ENCODE assay signal across 3 cellular contexts in the genomic region with DNA sequence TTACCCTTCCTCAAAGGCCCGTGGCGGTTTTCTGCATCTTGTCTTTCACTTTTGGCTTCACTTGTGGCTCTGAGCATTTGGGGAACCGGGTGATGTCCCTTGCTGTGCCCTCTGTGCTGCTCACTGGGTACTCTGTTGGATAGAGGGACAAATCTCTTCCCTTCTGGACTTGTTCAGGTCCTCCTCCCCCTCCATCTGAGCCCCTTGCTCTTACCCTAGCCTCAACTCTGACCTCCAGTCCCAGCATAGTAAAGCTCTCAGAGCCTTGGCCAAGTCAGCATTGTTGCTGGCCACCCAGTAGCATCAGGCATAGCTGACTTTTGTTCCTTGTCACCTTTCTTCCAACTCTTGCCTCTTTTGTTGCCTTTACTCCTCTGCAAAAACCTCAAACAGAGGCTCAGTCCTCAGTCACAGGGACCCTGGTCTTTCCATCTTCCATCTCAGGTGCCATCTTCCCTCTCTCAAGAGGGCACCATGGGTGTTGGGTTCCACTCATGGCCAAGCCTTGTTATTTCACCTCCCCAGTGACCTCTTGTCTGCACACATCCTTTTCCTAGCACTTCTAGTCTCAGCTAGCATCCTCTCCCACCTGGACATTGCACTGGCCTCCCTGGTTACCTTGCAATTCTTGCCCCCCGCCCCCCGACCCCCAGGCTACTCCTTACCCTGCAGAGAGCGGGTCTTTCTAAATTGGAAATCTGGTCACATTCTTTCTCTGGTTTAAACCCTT.
TF ChIP-seq lines count a peak whose summit lies in the region.

No MANE protein-coding gene starts in this region.

TF ChIP-seq in SK-N-SH, 30 proteins besides CTCF, POLR2A, EP300 and RAD21:
- no peak for TF ChIP-seq SMC3 (IDR thresholded peaks at IDR 0.05; ENCODE audit: low read depth, low read length)
- no peak for TF ChIP-seq GATA2 (CRISPR knock-in tag; IDR thresholded peaks at IDR 0.05)
- peak; percentile 22; the same call in 1 of the 2 replicates for TF ChIP-seq POLR2AphosphoS5 (IDR thresholded peaks at IDR 0.05; ENCODE audit: low read depth, low read length)
- 0 out of 2 replicates have a peak, but pooled peaks have one; percentile 0 for TF ChIP-seq TAF1 (IDR thresholded peaks at IDR 0.05; ENCODE audit: borderline replicate concordance, low read depth, low read length)

TF ChIP-seq in SK-N-SH treated with all-trans-retinoic acid at 6 μM for 48 hours, 23 proteins besides CTCF, POLR2A, EP300 and RAD21:
- TF ChIP-seq TOX (CRISPR knock-in tag; IDR thresholded peaks at IDR 0.05; ENCODE audit: borderline replicate concordance): no peak
- no peak for TF ChIP-seq TSHZ2 (CRISPR knock-in tag; IDR thresholded peaks at IDR 0.05)
- TF ChIP-seq ZFP3 (CRISPR knock-in tag; IDR thresholded peaks at IDR 0.05): no peak

TF ChIP-seq in K562, 482 proteins besides CTCF, POLR2A, EP300 and RAD21 (continues in another document):
- TF ChIP-seq ETV1 (tag; conservative IDR thresholded peaks at IDR 0.05; ENCODE audit: low read depth) (no peak), CBFB (CRISPR knock-in tag; IDR thresholded peaks at IDR 0.05) (no peak), KAT7 (CRISPR knock-in tag; IDR thresholded peaks at IDR 0.05; ENCODE audit: borderline replicate concordance) (0 out of 2 replicates have a peak, but pooled peaks have one; percentile 32), SRSF9 (IDR thresholded peaks at IDR 0.05; ENCODE audit: borderline replicate concordance, low read depth, low read length) (no peak), NR2C2 (CRISPR knock-in tag; IDR thresholded peaks at IDR 0.05) (no peak), NR2C2 (tag; IDR thresholded peaks at IDR 0.05) (peak; percentile 84), MTA1 (IDR thresholded peaks at IDR 0.05; ENCODE audit: borderline replicate concordance) (no peak), TRIM24 (IDR thresholded peaks at IDR 0.05) (no peak), RCOR1 (IDR thresholded peaks at IDR 0.05; ENCODE audit: borderline replicate concordance in 1 of 2, low read depth in 2 of 2, low read length in 2 of 2) (peak in 1 of 2 experiments; percentile 9; a peak in 1 of 4 replicates), SAP30 (IDR thresholded peaks at IDR 0.05; ENCODE audit: borderline replicate concordance, insufficient read depth, low read depth, low read length, poor library complexity, severe bottlenecking) (peak; percentile 13), MAX (CRISPR knock-in tag; IDR thresholded peaks at IDR 0.05) (no peak), DPF2 (IDR thresholded peaks at IDR 0.05) (peak; percentile 31; the same call in 1 of the 2 replicates), SPI1 (IDR thresholded peaks at IDR 0.05; ENCODE audit: borderline replicate concordance, low read depth, low read length) (peak; percentile 58; the same call in 1 of the 2 replicates), PRDM10 (IDR thresholded peaks at IDR 0.05; ENCODE audit: partially characterized antibody) (peak; percentile 69), SMAD3 (CRISPR knock-in tag; conservative IDR thresholded peaks at IDR 0.05) (no peak), ZMIZ1 (IDR thresholded peaks at IDR 0.05; ENCODE audit: low read depth in 2 of 2, low read length in 2 of 2) (no peak), HES1 (IDR thresholded peaks at IDR 0.05; ENCODE audit: low read depth) (no peak), NCOR1 (IDR thresholded peaks at IDR 0.05) (no peak), KAT8 (IDR thresholded peaks at IDR 0.05; ENCODE audit: low read depth) (no peak), SMARCE1 (IDR thresholded peaks at IDR 0.05) (0 out of 2 replicates have a peak, but pooled peaks have one; percentile 15), HIVEP1 (CRISPR knock-in tag; IDR thresholded peaks at IDR 0.05) (no peak), ZFP91 (CRISPR knock-in tag; IDR thresholded peaks at IDR 0.05) (no peak), TAF1 (IDR thresholded peaks at IDR 0.05; ENCODE audit: control insufficient read depth, extremely low read depth, insufficient read depth, low read length, severe bottlenecking) (peak; percentile 37), ZNF263 (CRISPR knock-in tag; IDR thresholded peaks at IDR 0.05; ENCODE audit: borderline replicate concordance) (0 out of 2 replicates have a peak, but pooled peaks have one; percentile 18), MAFF (IDR thresholded peaks at IDR 0.05; ENCODE audit: low read length) (no peak), KHSRP (IDR thresholded peaks at IDR 0.05) (no peak), PTTG1 (tag; IDR thresholded peaks at IDR 0.05; ENCODE audit: low read depth) (no peak), TCF7L2 (IDR thresholded peaks at IDR 0.05; ENCODE audit: low read depth, low read length) (no peak), LARP7 (IDR thresholded peaks at IDR 0.05) (no peak), STAG1 (CRISPR knock-in tag; IDR thresholded peaks at IDR 0.05; ENCODE audit: borderline replicate concordance) (no peak), NR2C1 (IDR thresholded peaks at IDR 0.05) (no peak; the same call in 1 of the 2 replicates), NR2C1 (tag; IDR thresholded peaks at IDR 0.05) (peak; percentile 67), SUPT5H (IDR thresholded peaks at IDR 0.05) (no peak)
- TF ChIP-seq, protein P1, sequence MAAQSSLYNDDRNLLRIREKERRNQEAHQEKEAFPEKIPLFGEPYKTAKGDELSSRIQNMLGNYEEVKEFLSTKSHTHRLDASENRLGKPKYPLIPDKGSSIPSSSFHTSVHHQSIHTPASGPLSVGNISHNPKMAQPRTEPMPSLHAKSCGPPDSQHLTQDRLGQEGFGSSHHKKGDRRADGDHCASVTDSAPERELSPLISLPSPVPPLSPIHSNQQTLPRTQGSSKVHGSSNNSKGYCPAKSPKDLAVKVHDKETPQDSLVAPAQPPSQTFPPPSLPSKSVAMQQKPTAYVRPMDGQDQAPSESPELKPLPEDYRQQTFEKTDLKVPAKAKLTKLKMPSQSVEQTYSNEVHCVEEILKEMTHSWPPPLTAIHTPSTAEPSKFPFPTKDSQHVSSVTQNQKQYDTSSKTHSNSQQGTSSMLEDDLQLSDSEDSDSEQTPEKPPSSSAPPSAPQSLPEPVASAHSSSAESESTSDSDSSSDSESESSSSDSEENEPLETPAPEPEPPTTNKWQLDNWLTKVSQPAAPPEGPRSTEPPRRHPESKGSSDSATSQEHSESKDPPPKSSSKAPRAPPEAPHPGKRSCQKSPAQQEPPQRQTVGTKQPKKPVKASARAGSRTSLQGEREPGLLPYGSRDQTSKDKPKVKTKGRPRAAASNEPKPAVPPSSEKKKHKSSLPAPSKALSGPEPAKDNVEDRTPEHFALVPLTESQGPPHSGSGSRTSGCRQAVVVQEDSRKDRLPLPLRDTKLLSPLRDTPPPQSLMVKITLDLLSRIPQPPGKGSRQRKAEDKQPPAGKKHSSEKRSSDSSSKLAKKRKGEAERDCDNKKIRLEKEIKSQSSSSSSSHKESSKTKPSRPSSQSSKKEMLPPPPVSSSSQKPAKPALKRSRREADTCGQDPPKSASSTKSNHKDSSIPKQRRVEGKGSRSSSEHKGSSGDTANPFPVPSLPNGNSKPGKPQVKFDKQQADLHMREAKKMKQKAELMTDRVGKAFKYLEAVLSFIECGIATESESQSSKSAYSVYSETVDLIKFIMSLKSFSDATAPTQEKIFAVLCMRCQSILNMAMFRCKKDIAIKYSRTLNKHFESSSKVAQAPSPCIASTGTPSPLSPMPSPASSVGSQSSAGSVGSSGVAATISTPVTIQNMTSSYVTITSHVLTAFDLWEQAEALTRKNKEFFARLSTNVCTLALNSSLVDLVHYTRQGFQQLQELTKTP (IDR thresholded peaks at IDR 0.05; ENCODE audit: low read depth in 1 of 2, partially characterized antibody in 2 of 2): no peak
- TF ChIP-seq, protein P2, sequence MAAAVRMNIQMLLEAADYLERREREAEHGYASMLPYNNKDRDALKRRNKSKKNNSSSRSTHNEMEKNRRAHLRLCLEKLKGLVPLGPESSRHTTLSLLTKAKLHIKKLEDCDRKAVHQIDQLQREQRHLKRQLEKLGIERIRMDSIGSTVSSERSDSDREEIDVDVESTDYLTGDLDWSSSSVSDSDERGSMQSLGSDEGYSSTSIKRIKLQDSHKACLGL (CRISPR knock-in tag; IDR thresholded peaks at IDR 0.05; ENCODE audit: borderline replicate concordance, poor library complexity, severe bottlenecking): no peak
- TF ChIP-seq, protein P3, sequence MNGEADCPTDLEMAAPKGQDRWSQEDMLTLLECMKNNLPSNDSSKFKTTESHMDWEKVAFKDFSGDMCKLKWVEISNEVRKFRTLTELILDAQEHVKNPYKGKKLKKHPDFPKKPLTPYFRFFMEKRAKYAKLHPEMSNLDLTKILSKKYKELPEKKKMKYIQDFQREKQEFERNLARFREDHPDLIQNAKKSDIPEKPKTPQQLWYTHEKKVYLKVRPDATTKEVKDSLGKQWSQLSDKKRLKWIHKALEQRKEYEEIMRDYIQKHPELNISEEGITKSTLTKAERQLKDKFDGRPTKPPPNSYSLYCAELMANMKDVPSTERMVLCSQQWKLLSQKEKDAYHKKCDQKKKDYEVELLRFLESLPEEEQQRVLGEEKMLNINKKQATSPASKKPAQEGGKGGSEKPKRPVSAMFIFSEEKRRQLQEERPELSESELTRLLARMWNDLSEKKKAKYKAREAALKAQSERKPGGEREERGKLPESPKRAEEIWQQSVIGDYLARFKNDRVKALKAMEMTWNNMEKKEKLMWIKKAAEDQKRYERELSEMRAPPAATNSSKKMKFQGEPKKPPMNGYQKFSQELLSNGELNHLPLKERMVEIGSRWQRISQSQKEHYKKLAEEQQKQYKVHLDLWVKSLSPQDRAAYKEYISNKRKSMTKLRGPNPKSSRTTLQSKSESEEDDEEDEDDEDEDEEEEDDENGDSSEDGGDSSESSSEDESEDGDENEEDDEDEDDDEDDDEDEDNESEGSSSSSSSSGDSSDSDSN (IDR thresholded peaks at IDR 0.05; ENCODE audit: borderline replicate concordance in 1 of 2, low read depth in 2 of 2, low read length in 2 of 2): 0 out of 4 replicates have a peak, but pooled peaks of 1 of the 2 experiments have one; percentile 9
- TF ChIP-seq, protein P4, sequence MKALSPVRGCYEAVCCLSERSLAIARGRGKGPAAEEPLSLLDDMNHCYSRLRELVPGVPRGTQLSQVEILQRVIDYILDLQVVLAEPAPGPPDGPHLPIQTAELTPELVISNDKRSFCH (CRISPR knock-in tag; IDR thresholded peaks at IDR 0.05): no peak
- TF ChIP-seq, protein P4 (tag; IDR thresholded peaks at IDR 0.05): no peak
